In genomic region chr12:57941165-57941894, GRCh38 we compare ENCODE assay signal across 8 cellular contexts. TPM values are rescaled to one million over a fixed set of nuclear protein-coding genes. Genes with fewer than 3 reads are reported as not detected.
DNase-seq lines count a peak whose midpoint lies in the region; ATAC-seq and TF ChIP-seq lines count a peak whose summit lies in the region.

ATP23 (plus strand) TSS chr12:57941567; CDS start chr12:57941702, 135 bp downstream.

- peaks cover 0 to 5% (median 1%) of the 10 kb centered on the region in 3 donors for H3K36me3 Mint-ChIP-seq in naive thymus-derived CD8-positive, alpha-beta T cell
- peaks cover 0 to 1% of the 10 kb centered on the region in 2 donors for H3K36me3 Mint-ChIP-seq in stimulated activated naive B cell treated with anti-CD40 and anti-IgM and Interleukin-4, amounts not matched to agents 10 μg/mL and 1 μg/mL and 100 μg/mL, for 72 hours

- no peaks in the 10 kb centered on the region for H3K79me2 ChIP-seq in fibroblast of lung (ENCODE audit: control insufficient read depth, insufficient read depth, low read length)

- H3K9me3 Mint-ChIP-seq in naive thymus-derived CD8-positive, alpha-beta T cell = no peaks in the 10 kb centered on the region
- no peaks in the 10 kb centered on the region for H3K9me3 Mint-ChIP-seq in stimulated activated naive B cell treated with anti-CD40 and anti-IgM and Interleukin-4, amounts not matched to agents 10 μg/mL and 1 μg/mL and 100 μg/mL, for 72 hours

- H3K9me3 ChIP-seq in fibroblast of lung (ENCODE audit: control insufficient read depth, insufficient read depth, low read depth, low read length) = no peaks in the 10 kb centered on the region

- H3K4me2 ChIP-seq in fibroblast of lung (ENCODE audit: extremely low read depth, insufficient read depth, low read length) = peak within 1 kb of the TSS; percentile 100

- no peaks in the 10 kb centered on the region for H3K27me3 Mint-ChIP-seq in naive thymus-derived CD8-positive, alpha-beta T cell
- no peaks in the 10 kb centered on the region for H3K27me3 Mint-ChIP-seq in stimulated activated naive B cell treated with anti-CD40 and anti-IgM and Interleukin-4, amounts not matched to agents 10 μg/mL and 1 μg/mL and 100 μg/mL, for 72 hours

- H4K20me1 ChIP-seq in fibroblast of lung (ENCODE audit: control insufficient read depth, extremely low read depth, insufficient read depth, low read length) = no peaks in the 10 kb centered on the region

- no peaks in the 10 kb centered on the region for H3K27me3 ChIP-seq in fibroblast of lung (ENCODE audit: control insufficient read depth, insufficient read depth, low read length)

- TF ChIP-seq CTCF in fibroblast of lung (conservative IDR thresholded peaks at IDR 0.05 in 1 of 2, IDR thresholded peaks at IDR 0.05 in 1 of 2; ENCODE audit: low read depth in 1 of 2, low read length in 2 of 2) = no peak

- POLR2A ChIA-PET in naive thymus-derived CD8-positive, alpha-beta T cell (lab: Charles Lee) = interaction anchor here (0.6 to 1.7 kb wide), 5 partner anchors 19 to 520 kb away, joined by 3 to 7 read pairs (median 3); partner anchors contain the start of genes CTDSP2 and TSFM

- ATAC-seq in naive thymus-derived CD8-positive, alpha-beta T cell = peak; percentile 93 to 94
- ATAC-seq in stimulated activated naive B cell treated with anti-CD40 and anti-IgM and Interleukin-4, amounts not matched to agents 10 μg/mL and 1 μg/mL and 100 μg/mL, for 72 hours (replicated peaks) = peak; percentile 90 to 91

- peak within 1 kb of the TSS; percentile 85 to 100 (median 96) for H3K4me3 Mint-ChIP-seq in naive thymus-derived CD8-positive, alpha-beta T cell
- H3K4me3 Mint-ChIP-seq in stimulated activated naive B cell treated with anti-CD40 and anti-IgM and Interleukin-4, amounts not matched to agents 10 μg/mL and 1 μg/mL and 100 μg/mL, for 72 hours = peak within 1 kb of the TSS; percentile 88 to 95

- no peaks in the 10 kb centered on the region for H3K36me3 ChIP-seq in fibroblast of lung (ENCODE audit: control insufficient read depth, insufficient read depth, low read length)

- H3K4me1 ChIP-seq in fibroblast of lung (ENCODE audit: control insufficient read depth, extremely low read depth, insufficient read depth, low read length) = peaks cover 4% of the 10 kb centered on the region

- H3K4me1 Mint-ChIP-seq in naive thymus-derived CD8-positive, alpha-beta T cell = peaks cover 22 to 51% (median 49%) of the 10 kb centered on the region in 4 donors
- peaks cover 19 to 33% of the 10 kb centered on the region in 2 donors for H3K4me1 Mint-ChIP-seq in stimulated activated naive B cell treated with anti-CD40 and anti-IgM and Interleukin-4, amounts not matched to agents 10 μg/mL and 1 μg/mL and 100 μg/mL, for 72 hours

- peak within 1 kb of the TSS; percentile 75 to 80 (median 78) for H3K4me3 ChIP-seq in fibroblast of lung (replicated peaks in 1 of 4; ENCODE audit: control extremely low read depth in 1 of 4, insufficient read depth in 1 of 4, low read depth in 3 of 4, low read length in 4 of 4)

- H2AFZ ChIP-seq in fibroblast of lung (ENCODE audit: low read length) = peak within 1 kb of the TSS; percentile 100

- H3K27ac Mint-ChIP-seq in naive thymus-derived CD8-positive, alpha-beta T cell = peak within 1 kb of the TSS; percentile 98 to 100 (median 98)
- peak within 1 kb of the TSS; percentile 91 for H3K27ac Mint-ChIP-seq in stimulated activated naive B cell treated with anti-CD40 and anti-IgM and Interleukin-4, amounts not matched to agents 10 μg/mL and 1 μg/mL and 100 μg/mL, for 72 hours

- peak within 1 kb of the TSS; percentile 78 for H3K27ac ChIP-seq in fibroblast of lung (ENCODE audit: insufficient read depth, low read length)

- H3K9ac ChIP-seq in fibroblast of lung (ENCODE audit: insufficient read depth, low read length) = peak within 1 kb of the TSS; percentile 69

- DNase-seq in Daoy (ENCODE audit: low read depth) (peak; percentile 95), GOT3 (lab: John Stamatoyannopoulos, UW) (peak; percentile 100), LHCN-M2 (ENCODE audit: low read depth) (peak; percentile 83), RPMI7951 (ENCODE audit: low read depth) (peak; percentile 91), fibroblast of lung (ENCODE audit: low read depth in 2 of 2) (peak; percentile 81 to 86)
- DNase-seq in activated T-helper 1 cell treated with anti-CD3 and anti-CD28 coated beads, Interleukin-2, amount 50 U/mL, for 16 hours (ENCODE audit: low read depth in 1 of 2, low spot score in 1 of 2) = peak; percentile 75 to 79
- DNase-seq in naive thymus-derived CD8-positive, alpha-beta T cell = peak; percentile 81 to 97 (median 91)
- DNase-seq in stimulated activated naive B cell treated with anti-CD40 and anti-IgM and Interleukin-4, amounts not matched to agents 10 μg/mL and 1 μg/mL and 100 μg/mL, for 72 hours = peak; percentile 86

RNA-seq across cellular contexts. Expression of gene ATP23, which starts in this region (rescaled TPM):
- 13.2 and 15.3 TPM in 2 replicates for total RNA-seq in Daoy (2014; rRNA removed; shearing (Covaris generic))
- 6.8 and 13.9 TPM in 2 replicates for total RNA-seq in LHCN-M2 (2014; rRNA removed)
- 5.6 TPM for polyA plus RNA-seq in LHCN-M2 (2012)
- 24.0 and 33.1 TPM in 2 replicates for total RNA-seq in RPMI7951 (2014; rRNA removed; shearing (Covaris generic))
- total RNA-seq in fibroblast of lung = 8.5 and 9.4 TPM in 2 replicates
- polyA plus RNA-seq in fibroblast of lung = 4.8 and 8.7 TPM in 2 replicates
- polyA plus RNA-seq in fibroblast of lung (2012) = 4.2 and 5.3 TPM in 2 replicates
- 7.6 TPM in 1 of 2 replicates, not detected in the other for polyA minus RNA-seq in fibroblast of lung (ENCODE audit: low replicate concordance)
- total RNA-seq in naive thymus-derived CD8-positive, alpha-beta T cell = 1 to 10 TPM; 7.3 to 7.7 TPM
- 10 to 100 TPM; 19.4 to 29.1 (median 25.2) TPM for polyA plus RNA-seq in naive thymus-derived CD8-positive, alpha-beta T cell

Comparison
In these comparisons a context has a peak if more than half of its experiments do, and no peak if none do; other contexts are left out.
1. Peak in every context shown above with its lines: DNase-seq, ATAC-seq, H3K4me3 ChIP-seq and H3K27ac ChIP-seq.